34 cellular contexts compared by ENCODE assay signal in the genomic region with DNA sequence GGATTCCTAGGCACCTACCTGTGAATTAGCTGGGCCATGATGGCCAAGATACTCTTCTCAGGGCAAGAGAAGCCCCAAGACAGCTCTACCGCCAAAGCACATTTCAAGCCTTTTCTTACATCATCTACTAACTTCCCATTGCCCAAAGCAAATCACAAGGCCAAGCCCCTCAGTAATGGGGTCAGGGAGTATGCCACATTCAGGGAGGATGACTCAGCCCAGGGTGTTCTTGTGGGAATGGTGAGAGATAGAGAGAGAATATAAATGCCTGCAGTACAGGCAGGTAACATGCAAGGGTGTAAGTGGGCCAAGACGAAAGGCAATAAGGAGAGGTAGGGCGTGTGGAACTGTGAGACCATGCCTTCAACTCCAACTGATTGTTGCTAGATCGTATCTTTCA.
"Had no signal": no experiment of that assay in that cellular context is flagged by ENCODE, and none has a peak within 500 bp of the region (broad histone marks: within the 10 kb centered on the region; RNA-seq: fewer than 3 reads in every experiment).

No MANE protein-coding gene starts in this region.

- H3K9me3 Mint-ChIP-seq: activated B cell treated with CpG ODN at 0.5 μM for 24 hours; activated CD8-positive, alpha-beta T cell treated with anti-CD3 and anti-CD28 coated beads for 36 hours; activated naive CD4-positive, alpha-beta T cell treated with anti-CD3 and anti-CD28 coated beads, Interleukin-2, amount 50 U/mL, for 24 hours; activated naive CD8-positive, alpha-beta T cell treated with anti-CD3 and anti-CD28 coated beads for 36 hours; activated T-cell treated with anti-CD3 and anti-CD28 coated beads, Interleukin-2, amount 50 U/mL, for 4 hours; activated T-helper 17 cell treated with anti-CD3 and anti-CD28 coated beads, Interleukin-2, amount 50 U/mL, for 72 hours; effector memory CD8-positive, alpha-beta T cell; T-helper 2 cell treated with Interferon-gamma antibody and Interleukin-4, amounts not matched to agents 5 μg/mL and 100 μg/mL, for 36 hours had no signal

- H3K27ac Mint-ChIP-seq: activated B cell treated with CpG ODN at 0.5 μM for 24 hours; activated CD8-positive, alpha-beta T cell treated with anti-CD3 and anti-CD28 coated beads for 36 hours; activated naive CD4-positive, alpha-beta T cell treated with anti-CD3 and anti-CD28 coated beads, Interleukin-2, amount 50 U/mL, for 24 hours; activated naive CD8-positive, alpha-beta T cell treated with anti-CD3 and anti-CD28 coated beads for 36 hours; activated naive CD8-positive, alpha-beta T cell treated with anti-CD3 and anti-CD28 coated beads, Interleukin-2, amount 50 U/mL, for 24 hours; activated T-helper 17 cell treated with anti-CD3 and anti-CD28 coated beads, Interleukin-2, amount 50 U/mL, for 72 hours; effector memory CD8-positive, alpha-beta T cell; T-helper 17 cell; T-helper 2 cell treated with Interferon-gamma antibody and Interleukin-4, amounts not matched to agents 5 μg/mL and 100 μg/mL, for 36 hours had no signal

- H3K36me3 Mint-ChIP-seq: activated naive CD4-positive, alpha-beta T cell treated with anti-CD3 and anti-CD28 coated beads, Interleukin-2, amount 50 U/mL, for 24 hours; activated naive CD8-positive, alpha-beta T cell treated with anti-CD3 and anti-CD28 coated beads for 36 hours had no signal

- H3K27me3 Mint-ChIP-seq: activated B cell treated with CpG ODN at 0.5 μM for 24 hours; activated CD8-positive, alpha-beta T cell treated with anti-CD3 and anti-CD28 coated beads for 36 hours; activated naive CD4-positive, alpha-beta T cell treated with anti-CD3 and anti-CD28 coated beads, Interleukin-2, amount 50 U/mL, for 24 hours; activated naive CD8-positive, alpha-beta T cell treated with anti-CD3 and anti-CD28 coated beads for 36 hours; activated T-helper 17 cell treated with anti-CD3 and anti-CD28 coated beads, Interleukin-2, amount 50 U/mL, for 72 hours; effector memory CD8-positive, alpha-beta T cell; T-helper 17 cell had no signal

- H3K4me1 ChIP-seq: adrenal gland, body of pancreas, esophagus muscularis mucosa, foreskin keratinocyte, gastrocnemius medialis, heart left ventricle had no signal

- H3K36me3 ChIP-seq: adrenal gland, esophagus muscularis mucosa, gastrocnemius medialis, heart left ventricle, WERI-Rb-1 had no signal

- H3K9me3 ChIP-seq: adrenal gland, body of pancreas, esophagus muscularis mucosa, gastrocnemius medialis, heart left ventricle had no signal

- H3K4me3 ChIP-seq: adrenal gland, body of pancreas, esophagus muscularis mucosa, gastrocnemius medialis, heart left ventricle had no signal

- H3K27ac ChIP-seq: adrenal gland, body of pancreas, esophagus muscularis mucosa, foreskin keratinocyte, gastrocnemius medialis, heart left ventricle, WERI-Rb-1 had no signal

- H3K27me3 ChIP-seq: adrenal gland, body of pancreas, esophagus muscularis mucosa, foreskin keratinocyte, gastrocnemius medialis, heart left ventricle had no signal

- H3K4me1 Mint-ChIP-seq: activated B cell treated with CpG ODN at 0.5 μM for 24 hours; activated naive CD4-positive, alpha-beta T cell treated with anti-CD3 and anti-CD28 coated beads, Interleukin-2, amount 50 U/mL, for 24 hours; activated naive CD8-positive, alpha-beta T cell treated with anti-CD3 and anti-CD28 coated beads for 36 hours; activated naive CD8-positive, alpha-beta T cell treated with anti-CD3 and anti-CD28 coated beads, Interleukin-2, amount 50 U/mL, for 24 hours; activated T-helper 17 cell treated with anti-CD3 and anti-CD28 coated beads, Interleukin-2, amount 50 U/mL, for 72 hours; T-helper 17 cell had no signal

- DNase-seq: activated B cell treated with CpG ODN at 0.5 μM for 24 hours; activated CD4-positive, alpha-beta T cell treated with anti-CD3 and anti-CD28 coated beads for 48 hours; activated CD4-positive, alpha-beta T cell treated with anti-CD3 and anti-CD28 coated beads, Interleukin-2, amount 50 U/mL, for 1 hour; activated CD4-positive, alpha-beta T cell treated with anti-CD3 and anti-CD28 coated beads, Interleukin-2, amount 50 U/mL, for 48 hours; activated CD8-positive, alpha-beta memory T cell treated with anti-CD3 and anti-CD28 coated beads for 24 hours; activated CD8-positive, alpha-beta T cell treated with anti-CD3 and anti-CD28 coated beads for 36 hours; activated effector memory CD4-positive, alpha-beta T cell treated with Interleukin-2 at 50 U/mL for 16 hours; activated gamma-delta T cell treated with Interleukin-2 at 50 U/mL for 16 hours; activated naive CD4-positive, alpha-beta T cell treated with Interleukin-2 at 50 U/mL for 16 hours; activated naive CD8-positive, alpha-beta T cell treated with anti-CD3 and anti-CD28 coated beads for 36 hours; activated naive CD8-positive, alpha-beta T cell treated with anti-CD3 and anti-CD28 coated beads, Interleukin-2, amount 50 U/mL, for 24 hours; activated T-cell treated with anti-CD3 and anti-CD28 coated beads, Interleukin-2, amount 50 U/mL, for 4 hours; adrenal gland; amygdala; aorta; body of pancreas; caudate nucleus; cortex of kidney; dermis blood vessel endothelial cell; effector CD4-positive, alpha-beta T cell; effector memory CD8-positive, alpha-beta T cell; erythroblast; foreskin keratinocyte; gastrocnemius medialis; glutamatergic neuron; heart left ventricle; T-helper 17 cell; T1000; WERI-Rb-1 had no signal

- FAIRE-seq: colon had no signal

- H3K4me3 Mint-ChIP-seq: activated B cell treated with CpG ODN at 0.5 μM for 24 hours; activated CD8-positive, alpha-beta T cell treated with anti-CD3 and anti-CD28 coated beads for 36 hours; activated naive CD4-positive, alpha-beta T cell treated with anti-CD3 and anti-CD28 coated beads, Interleukin-2, amount 50 U/mL, for 24 hours; activated naive CD8-positive, alpha-beta T cell treated with anti-CD3 and anti-CD28 coated beads for 36 hours; activated naive CD8-positive, alpha-beta T cell treated with anti-CD3 and anti-CD28 coated beads, Interleukin-2, amount 50 U/mL, for 24 hours; activated T-cell treated with anti-CD3 and anti-CD28 coated beads, Interleukin-2, amount 50 U/mL, for 4 hours; activated T-helper 17 cell treated with anti-CD3 and anti-CD28 coated beads, Interleukin-2, amount 50 U/mL, for 72 hours; effector memory CD8-positive, alpha-beta T cell; T-helper 17 cell; T-helper 2 cell treated with Interferon-gamma antibody and Interleukin-4, amounts not matched to agents 5 μg/mL and 100 μg/mL, for 36 hours had no signal
